8 cellular contexts compared by ENCODE assay signal in genomic region chr2:64143154-64144056, GRCh38. TPM values are rescaled to one million over a fixed set of nuclear protein-coding genes. Genes with fewer than 3 reads are reported as not detected.
A peak's percentile ranks its signal among the peaks of the same experiment; 100 is the strongest.
DNase-seq lines count a peak whose midpoint lies in the region; ATAC-seq and TF ChIP-seq lines count a peak whose summit lies in the region.

No MANE protein-coding gene starts in this region.

- H3K36me3 Mint-ChIP-seq in T-helper 17 cell (ENCODE audit: low read depth) (peaks cover 8% of the 10 kb centered on the region), chondrocyte (ENCODE audit: low read depth) (no peaks in the 10 kb centered on the region)

- peak overlapping the region; percentile 98 for H3K4me3 Mint-ChIP-seq in T-helper 17 cell
- H3K4me3 Mint-ChIP-seq in chondrocyte (ENCODE audit: unreplicated experiment) = peak overlapping the region; percentile 83

- no peaks in the 10 kb centered on the region for H3K9me3 ChIP-seq in KOPT-K1 (ENCODE audit: insufficient read depth, low read length, poor library complexity, severe bottlenecking)
- no peaks in the 10 kb centered on the region for H3K9me3 ChIP-seq in T-helper 17 cell (ENCODE audit: control insufficient read depth, low read length, poor library complexity, severe bottlenecking)

- no peaks in the 10 kb centered on the region for H3K9me3 Mint-ChIP-seq in chondrocyte (ENCODE audit: low read depth)

- peak overlapping the region; percentile 98 for H3K27ac Mint-ChIP-seq in T-helper 17 cell
- H3K27ac Mint-ChIP-seq in chondrocyte (ENCODE audit: unreplicated experiment) = peak overlapping the region; percentile 95

- H3K27me3 Mint-ChIP-seq in T-helper 17 cell = no peaks in the 10 kb centered on the region
- H3K27me3 Mint-ChIP-seq in chondrocyte (ENCODE audit: low read depth) = no peaks in the 10 kb centered on the region

- DNase-seq in GM03348 (ENCODE audit: low spot score) (peak; percentile 72), T-helper 17 cell (peak; percentile 23 to 25 (median 24)), chondrocyte (ENCODE audit: low spot score) (no peak), left colon (peak in 1 of 2 donors; percentile 45), middle frontal gyrus (ENCODE audit: extremely low spot score, low spot score) (no peak)
- DNase-seq in stimulated activated CD4-positive, alpha-beta T cell treated with anti-CD3 and anti-CD28 coated beads, Interleukin-4, amount 100 ng/mL, for 48 hours (ENCODE audit: low read depth in 2 of 2) = peak; percentile 14 to 16

- H3K27ac ChIP-seq in KOPT-K1 (ENCODE audit: low read depth, low read length, poor library complexity, severe bottlenecking) = peak overlapping the region; percentile 75

- TF ChIP-seq CTCF in chondrocyte (IDR thresholded peaks at IDR 0.05) = no peak

- H3K36me3 ChIP-seq in KOPT-K1 (ENCODE audit: insufficient read depth, low read length) = no peaks in the 10 kb centered on the region

- intact Hi-C loops in left colon (cut with DNase I, micrococcal nuclease) = loop anchor here in 1 of 2 donors (10.0 kb wide), 2 partner anchors 61 to 171 kb away; no protein-coding TSS in a partner anchor

- H3K4me1 Mint-ChIP-seq in T-helper 17 cell = peaks cover 32% of the 10 kb centered on the region
- peaks cover 41% of the 10 kb centered on the region for H3K4me1 Mint-ChIP-seq in chondrocyte (ENCODE audit: low read depth)

- ATAC-seq in GM21786 (IDR thresholded peaks at IDR 0.05; ENCODE audit: unreplicated experiment) = peak; percentile 4
- peak; percentile 14 for ATAC-seq in T-helper 17 cell
- ATAC-seq in left colon = peak; percentile 25

RNA-seq across cellular contexts. Expression of gene PELI1, which starts 0.8 kb away (rescaled TPM):
- total RNA-seq in T-helper 17 cell (100 to 1,000 TPM; 171 to 195 TPM), chondrocyte (15.9 to 24.4 TPM (median 22.7 TPM) in 3 replicates), left colon (10 to 100 TPM; 49.2 to 51.8 TPM)

Comparison
In these comparisons a context has a peak if more than half of its experiments do, and no peak if none do; other contexts are left out.
1. DNase-seq: peak in GM03348 (single experiment), T-helper 17 cell (3 of 3) and stimulated activated CD4-positive, alpha-beta T cell treated with anti-CD3 and anti-CD28 coated beads, Interleukin-4, amount 100 ng/mL, for 48 hours (2 of 2); none in chondrocyte (single experiment) and middle frontal gyrus (single experiment).
2. Peak in every context shown above with its lines, with median percentiles within 50 percentile points of each other: ATAC-seq.